21 cellular contexts compared by ENCODE assay signal in genomic region chr9:5978523-5978922, GRCh38.
"Had no signal": no experiment of that assay in that cellular context is flagged by ENCODE, and none has a peak within 500 bp of the region (broad histone marks: within the 10 kb centered on the region; RNA-seq: fewer than 3 reads in every experiment).

No MANE protein-coding gene starts in this region.

- H3K27ac ChIP-seq: body of pancreas, RWPE1, SJSA1 had no signal

- FAIRE-seq: bronchial epithelial cell had no signal

- H3K27me3 ChIP-seq: body of pancreas, SJSA1 had no signal

- H3K36me3 ChIP-seq: SJSA1 had no signal

- H3K4me1 ChIP-seq: SJSA1 had no signal

- DNase-seq: activated CD4-positive, alpha-beta T cell treated with anti-CD3 and anti-CD28 coated beads, Interleukin-2, amount 50 U/mL, for 4 hours; activated CD4-positive, CD25-positive, alpha-beta regulatory T cell treated with anti-CD3 and anti-CD28 coated beads, Interleukin-2, amount 50 U/mL, for 72 hours; activated CD8-positive, alpha-beta memory T cell treated with anti-CD3 and anti-CD28 coated beads for 24 hours; aorta; body of pancreas; central memory CD4-positive, alpha-beta T cell; Kasumi-1; NCI-H1092; NCI-H1417; NCI-H2029; NCI-H2107; NCI-H2171 treated with DMSO at 0.1 percent for 48 hours; NCI-H526; NCI-H774; OCI-M1; Right ventricle myocardium superior had no signal

- H3K9me3 ChIP-seq: body of pancreas, SJSA1 had no signal

- H3K4me3 ChIP-seq: body of pancreas, SJSA1 had no signal

- ATAC-seq: body of pancreas, Panc1, SK-N-SH treated with all-trans-retinoic acid at 6 μM for 48 hours had no signal
